In genomic region chr17:57312242-57312641, GRCh38 we compare ENCODE assay signal across 18 cellular contexts.
"Had no signal": no experiment of that assay in that cellular context is flagged by ENCODE, and none has a peak within 500 bp of the region (broad histone marks: within the 10 kb centered on the region; RNA-seq: fewer than 3 reads in every experiment).

No MANE protein-coding gene starts in this region.

- H3K4me1 ChIP-seq: lower lobe of right lung, prostate gland had no signal

- H3K4me3 ChIP-seq: lower lobe of right lung, prostate gland had no signal

- DNase-seq: activated CD4-positive, alpha-beta T cell treated with anti-CD3 and anti-CD28 coated beads, Interleukin-2, amount 50 U/mL, for 4 hours; activated T-cell treated with anti-CD3 and anti-CD28 coated beads, Interleukin-2, amount 50 U/mL, for 1 hour; amygdala; brain microvascular endothelial cell; hippocampal formation; kidney glomerular epithelial cell; lower lobe of right lung; naive B cell; occipital lobe; stimulated activated CD4-positive, alpha-beta T cell treated with anti-CD3 and anti-CD28 coated beads, Interleukin-2, amount 100 ng/mL, for 24 hours; stimulated activated naive CD4-positive, alpha-beta T cell; T-helper 2 cell had no signal

- H3K27ac ChIP-seq: brain microvascular endothelial cell, lower lobe of right lung, prostate gland had no signal

- ATAC-seq: activated CD4-positive, CD25-positive, alpha-beta regulatory T cell treated with anti-CD3 and anti-CD28 coated beads, Interleukin-2, amount 50 U/mL, for 24 hours; activated naive CD4-positive, alpha-beta T cell treated with anti-CD3 and anti-CD28 coated beads, Interleukin-2, amount 50 U/mL, for 72 hours; lower lobe of right lung; sciatic nerve had no signal

- H3K4me3 Mint-ChIP-seq: mesothelial cell of epicardium, naive B cell, type B pancreatic cell had no signal

- H3K4me1 Mint-ChIP-seq: mesothelial cell of epicardium had no signal

- H3K9me3 Mint-ChIP-seq: activated naive CD4-positive, alpha-beta T cell treated with anti-CD3 and anti-CD28 coated beads, Interleukin-2, amount 50 U/mL, for 72 hours; mesothelial cell of epicardium; naive B cell; type B pancreatic cell had no signal

- H3K27me3 Mint-ChIP-seq: naive B cell, type B pancreatic cell had no signal

- H3K36me3 ChIP-seq: brain microvascular endothelial cell, lower lobe of right lung, prostate gland had no signal

- H3K27me3 ChIP-seq: brain microvascular endothelial cell had no signal

- H3K9me3 ChIP-seq: lower lobe of right lung, prostate gland had no signal
